ENCODE assay signal across 1 cellular context in genomic region chr11:19683862-19684491, GRCh38.
TF ChIP-seq lines count a peak whose summit lies in the region.

No MANE protein-coding gene starts in this region.

TF ChIP-seq in IMR-90, 13 proteins besides CTCF, POLR2A, EP300 and RAD21:
- TF ChIP-seq RFX5 (IDR thresholded peaks at IDR 0.05; ENCODE audit: low read depth, low read length) (no peak), CEBPB (IDR thresholded peaks at IDR 0.05; ENCODE audit: low read depth, low read length) (peak; percentile 93)
- TF ChIP-seq, protein P1, sequence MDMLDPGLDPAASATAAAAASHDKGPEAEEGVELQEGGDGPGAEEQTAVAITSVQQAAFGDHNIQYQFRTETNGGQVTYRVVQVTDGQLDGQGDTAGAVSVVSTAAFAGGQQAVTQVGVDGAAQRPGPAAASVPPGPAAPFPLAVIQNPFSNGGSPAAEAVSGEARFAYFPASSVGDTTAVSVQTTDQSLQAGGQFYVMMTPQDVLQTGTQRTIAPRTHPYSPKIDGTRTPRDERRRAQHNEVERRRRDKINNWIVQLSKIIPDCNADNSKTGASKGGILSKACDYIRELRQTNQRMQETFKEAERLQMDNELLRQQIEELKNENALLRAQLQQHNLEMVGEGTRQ (IDR thresholded peaks at IDR 0.05; ENCODE audit: low read depth, low read length) = no peak
